Comparison of ENCODE assay signal across 22 cellular contexts in the genomic region with DNA sequence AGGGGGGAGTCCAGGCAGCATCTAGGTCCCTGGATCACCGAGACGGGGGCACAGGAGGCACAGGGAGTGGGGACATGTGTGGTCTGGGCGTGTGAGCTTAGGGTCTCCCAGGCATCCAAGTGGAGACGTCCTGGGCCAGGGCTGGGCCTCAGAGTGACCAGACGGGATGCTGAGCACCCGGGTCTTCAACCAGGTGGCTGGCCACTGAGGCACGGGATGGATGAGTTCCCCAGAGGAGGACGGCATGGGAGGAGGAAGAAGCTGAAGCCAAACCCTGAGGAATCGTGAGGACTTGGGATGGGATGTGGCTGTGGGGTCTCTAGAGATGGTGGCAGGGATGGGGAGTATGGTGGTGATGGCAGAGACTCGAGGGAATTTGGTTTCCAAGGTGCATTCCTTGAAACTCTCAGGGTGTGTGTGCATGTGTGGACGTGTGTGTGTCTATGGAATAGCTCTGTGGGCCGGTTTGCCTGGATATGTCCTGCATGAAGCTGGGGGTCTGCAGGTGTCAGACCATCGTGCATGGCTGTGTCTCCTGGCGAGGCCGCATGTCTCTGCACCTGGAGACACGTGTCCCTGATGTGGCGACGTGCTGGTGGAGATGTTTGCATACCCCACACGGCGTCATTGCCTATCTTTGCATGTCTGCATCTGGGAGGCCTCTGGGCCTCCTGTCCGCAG.
DNase-seq lines count a peak whose midpoint lies in the region; ATAC-seq and TF ChIP-seq lines count a peak whose summit lies in the region.
"Had no signal": no experiment of that assay in that cellular context is flagged by ENCODE, and none has a peak within 500 bp of the region (broad histone marks: within the 10 kb centered on the region; RNA-seq: fewer than 3 reads in every experiment).

No MANE protein-coding gene starts in this region.

- TF ChIP-seq CTCF in neural crest cell (conservative IDR thresholded peaks at IDR 0.05), result no peak

- WGBS in right cardiac atrium, result 73% methylated on average over 21 of the region's 21 CpGs
- 80 to 82% methylated on average over 21 of the region's 21 CpGs for WGBS in aorta, 2 donors

- H3K36me3 Mint-ChIP-seq in T-helper 17 cell (ENCODE audit: low read depth) (no peaks in the 10 kb centered on the region), neural crest cell (ENCODE audit: low read depth) (no peaks in the 10 kb centered on the region)
- H3K36me3 Mint-ChIP-seq: CD14-positive monocyte, T-cell had no signal

- ATAC-seq in left cardiac atrium (no peak), right cardiac atrium (no peak), T-helper 17 cell (no peak), aorta (ENCODE audit: low FRiP score) (no peak)
- ATAC-seq: activated CD8-positive, alpha-beta T cell treated with anti-CD3 and anti-CD28 coated beads, Interleukin-2, amount 10 ng/mL, durations not matched to agents 7 days and 5 days; T-cell had no signal

- no peaks in the 10 kb centered on the region for H3K9me3 ChIP-seq in right cardiac atrium (ENCODE audit: control insufficient read depth, low read length)
- H3K9me3 ChIP-seq in T-helper 17 cell (ENCODE audit: control insufficient read depth, low read length, poor library complexity, severe bottlenecking), result no peaks in the 10 kb centered on the region
- H3K9me3 ChIP-seq in aorta (ENCODE audit: control insufficient read depth, low read length), result no peaks in the 10 kb centered on the region
- H3K9me3 ChIP-seq: MG63, vagina had no signal

- intact Hi-C loops in left cardiac atrium (cut with DNase I), result no loop called here
- intact Hi-C loops in right cardiac atrium (cut with DNase I), result loop anchor here in 2 of 4 donors (2.0 to 10.0 kb wide), 2 partner anchors 79 to 87 kb away; partner anchors contain the start of gene LMX1B (in 1 of the 2)
- intact Hi-C loops in aorta (cut with DNase I), result no loop called here

- H3K27ac Mint-ChIP-seq in T-helper 17 cell, result peak overlapping the region; percentile 39
- no peak overlapping the region for H3K27ac Mint-ChIP-seq in neural crest cell (ENCODE audit: unreplicated experiment)
- H3K27ac Mint-ChIP-seq: activated CD8-positive, alpha-beta T cell treated with anti-CD3 and anti-CD28 coated beads, Interleukin-2, amount 10 ng/mL, durations not matched to agents 7 days and 5 days; activated T-cell treated with anti-CD3 and anti-CD28 coated beads, Interleukin-2, amount 50 U/mL, for 24 hours; CD14-positive monocyte; T-cell had no signal

- H3K27me3 Mint-ChIP-seq in T-helper 17 cell, result peaks cover 61% of the 10 kb centered on the region
- peaks cover 58% of the 10 kb centered on the region for H3K27me3 Mint-ChIP-seq in neural crest cell (ENCODE audit: low read depth)

- H3K4me1 ChIP-seq in right cardiac atrium (ENCODE audit: control insufficient read depth, insufficient read depth, low read length) (no peaks in the 10 kb centered on the region), aorta (ENCODE audit: control insufficient read depth in 1 of 2, insufficient read depth in 2 of 2, low read length in 2 of 2) (no peaks in the 10 kb centered on the region)

- no peak overlapping the region for H3K4me3 Mint-ChIP-seq in T-helper 17 cell
- peak overlapping the region; percentile 38 for H3K4me3 Mint-ChIP-seq in neural crest cell
- H3K4me3 Mint-ChIP-seq: activated CD8-positive, alpha-beta T cell treated with anti-CD3 and anti-CD28 coated beads, Interleukin-2, amount 10 ng/mL, durations not matched to agents 7 days and 5 days; activated T-cell treated with anti-CD3 and anti-CD28 coated beads, Interleukin-2, amount 50 U/mL, for 24 hours; T-cell had no signal

- no peaks in the 10 kb centered on the region for H3K9me3 Mint-ChIP-seq in neural crest cell
- H3K9me3 Mint-ChIP-seq: activated T-cell treated with anti-CD3 and anti-CD28 coated beads, Interleukin-2, amount 50 U/mL, for 24 hours; T-cell had no signal

- H3K4me3 ChIP-seq in right cardiac atrium (ENCODE audit: low read length) (no peak overlapping the region), aorta (ENCODE audit: low read length in 2 of 2) (no peak overlapping the region)
- H3K4me3 ChIP-seq: cardiac muscle cell, MG63, PC-9, vagina had no signal

- H3K27me3 ChIP-seq in right cardiac atrium (ENCODE audit: control insufficient read depth, insufficient read depth) (no peaks in the 10 kb centered on the region), aorta (ENCODE audit: control insufficient read depth in 1 of 2, insufficient read depth in 2 of 2, low read length in 1 of 2) (no peaks in the 10 kb centered on the region)
- H3K27me3 ChIP-seq: MG63, vagina had no signal

- no peak overlapping the region for H3K27ac ChIP-seq in right cardiac atrium (ENCODE audit: low read length)
- H3K27ac ChIP-seq in aorta (ENCODE audit: low read depth in 1 of 2, low read length in 2 of 2), result no peak overlapping the region
- H3K27ac ChIP-seq: cardiac muscle cell, PC-9, vagina had no signal

- DNase-seq in left cardiac atrium, result peak; percentile 12
- no peak for DNase-seq in right cardiac atrium
- DNase-seq in T-helper 17 cell, result no peak
- no peak for DNase-seq in neural crest cell (ENCODE audit: low read depth, low spot score)
- DNase-seq in aorta, result peak; percentile 44 to 65
- DNase-seq in A172 (ENCODE audit: low spot score), result no peak
- DNase-seq in amniotic stem cell (lab: John Stamatoyannopoulos, UW), result no peak
- DNase-seq in stimulated activated CD4-positive, alpha-beta T cell treated with anti-CD3 and anti-CD28 coated beads, Interleukin-1b, Interleukin-23, amount 100 ng/mL, for 48 hours, result no peak
- DNase-seq: activated CD4-positive, alpha-beta T cell treated with anti-CD3 and anti-CD28 coated beads for 1 hour; anterior cingulate cortex; kidney glomerular epithelial cell; NCI-H446 treated with DMSO at 0.1 percent for 48 hours; PC-9; SHP77 treated with DMSO at 0.1 percent for 48 hours; small intestine had no signal

- no peaks in the 10 kb centered on the region for H3K36me3 ChIP-seq in aorta (ENCODE audit: control insufficient read depth in 1 of 2, insufficient read depth in 2 of 2, low read length in 1 of 2)
- H3K36me3 ChIP-seq: cardiac muscle cell, MG63, vagina had no signal

- H3K4me1 Mint-ChIP-seq in T-helper 17 cell, result peaks cover 15% of the 10 kb centered on the region
- H3K4me1 Mint-ChIP-seq in neural crest cell, result peaks cover 10% of the 10 kb centered on the region

Comparison
In these comparisons a context has a peak if more than half of its experiments do, and no peak if none do; other contexts are left out.
1. DNase-seq: peak in left cardiac atrium (single experiment) and aorta (2 of 2); none in right cardiac atrium (0 of 3), T-helper 17 cell (0 of 3), neural crest cell (single experiment), A172 (single experiment), amniotic stem cell (single experiment) and stimulated activated CD4-positive, alpha-beta T cell treated with anti-CD3 and anti-CD28 coated beads, Interleukin-1b, Interleukin-23, amount 100 ng/mL, for 48 hours (single experiment).